1 cellular context compared by ENCODE assay signal in the genomic region with DNA sequence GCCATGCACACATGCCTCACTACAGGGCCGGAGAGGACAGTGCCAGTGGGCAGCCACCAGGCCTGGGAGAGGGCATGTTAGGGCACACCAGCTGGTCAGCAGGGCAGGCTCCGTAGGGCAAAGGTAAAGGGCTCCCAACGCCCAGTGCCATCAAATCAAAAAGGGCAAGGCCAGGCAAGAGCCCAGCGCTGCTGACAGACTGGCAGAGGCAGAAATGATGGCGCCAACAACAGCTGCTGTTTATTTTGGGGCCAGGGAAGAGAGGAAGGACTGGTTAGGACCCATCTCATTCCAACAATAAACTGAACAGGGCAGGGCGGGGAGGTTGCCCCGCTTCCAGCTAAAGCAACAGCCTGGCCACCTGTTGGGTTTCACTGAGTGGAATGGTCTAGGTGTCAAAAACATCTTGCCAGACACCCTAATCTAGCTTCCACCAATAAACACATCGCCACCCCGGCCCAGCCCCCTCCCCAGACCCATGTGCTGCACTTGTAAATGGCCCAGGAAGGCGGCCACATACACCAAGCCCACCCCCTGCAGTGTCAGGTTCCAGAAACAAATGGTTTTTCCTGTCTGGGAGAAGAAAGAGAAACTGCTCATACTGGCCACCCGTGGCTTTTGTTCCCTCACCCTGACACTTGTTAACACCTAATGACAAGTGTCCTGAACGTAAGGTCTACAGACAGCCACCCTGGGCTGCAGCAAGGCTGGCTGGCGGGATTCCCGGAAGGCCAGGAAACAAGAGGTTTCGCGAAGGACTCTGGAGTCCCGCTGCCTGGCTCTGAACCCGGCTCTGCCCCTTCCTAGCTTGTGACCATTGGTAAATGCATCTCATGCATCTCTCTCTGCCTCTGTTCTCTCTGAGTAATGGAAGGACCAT.
A peak's percentile ranks its signal among the peaks of the same experiment; 100 is the strongest.
TF ChIP-seq lines count a peak whose summit lies in the region.

No MANE protein-coding gene starts in this region.

TF ChIP-seq in HepG2, 621 proteins besides CTCF, POLR2A, EP300 and RAD21 (continued from another document):
- TF ChIP-seq, protein P1, sequence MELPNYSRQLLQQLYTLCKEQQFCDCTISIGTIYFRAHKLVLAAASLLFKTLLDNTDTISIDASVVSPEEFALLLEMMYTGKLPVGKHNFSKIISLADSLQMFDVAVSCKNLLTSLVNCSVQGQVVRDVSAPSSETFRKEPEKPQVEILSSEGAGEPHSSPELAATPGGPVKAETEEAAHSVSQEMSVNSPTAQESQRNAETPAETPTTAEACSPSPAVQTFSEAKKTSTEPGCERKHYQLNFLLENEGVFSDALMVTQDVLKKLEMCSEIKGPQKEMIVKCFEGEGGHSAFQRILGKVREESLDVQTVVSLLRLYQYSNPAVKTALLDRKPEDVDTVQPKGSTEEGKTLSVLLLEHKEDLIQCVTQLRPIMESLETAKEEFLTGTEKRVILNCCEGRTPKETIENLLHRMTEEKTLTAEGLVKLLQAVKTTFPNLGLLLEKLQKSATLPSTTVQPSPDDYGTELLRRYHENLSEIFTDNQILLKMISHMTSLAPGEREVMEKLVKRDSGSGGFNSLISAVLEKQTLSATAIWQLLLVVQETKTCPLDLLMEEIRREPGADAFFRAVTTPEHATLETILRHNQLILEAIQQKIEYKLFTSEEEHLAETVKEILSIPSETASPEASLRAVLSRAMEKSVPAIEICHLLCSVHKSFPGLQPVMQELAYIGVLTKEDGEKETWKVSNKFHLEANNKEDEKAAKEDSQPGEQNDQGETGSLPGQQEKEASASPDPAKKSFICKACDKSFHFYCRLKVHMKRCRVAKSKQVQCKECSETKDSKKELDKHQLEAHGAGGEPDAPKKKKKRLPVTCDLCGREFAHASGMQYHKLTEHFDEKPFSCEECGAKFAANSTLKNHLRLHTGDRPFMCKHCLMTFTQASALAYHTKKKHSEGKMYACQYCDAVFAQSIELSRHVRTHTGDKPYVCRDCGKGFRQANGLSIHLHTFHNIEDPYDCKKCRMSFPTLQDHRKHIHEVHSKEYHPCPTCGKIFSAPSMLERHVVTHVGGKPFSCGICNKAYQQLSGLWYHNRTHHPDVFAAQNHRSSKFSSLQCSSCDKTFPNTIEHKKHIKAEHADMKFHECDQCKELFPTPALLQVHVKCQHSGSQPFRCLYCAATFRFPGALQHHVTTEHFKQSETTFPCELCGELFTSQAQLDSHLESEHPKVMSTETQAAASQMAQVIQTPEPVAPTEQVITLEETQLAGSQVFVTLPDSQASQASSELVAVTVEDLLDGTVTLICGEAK (IDR thresholded peaks at IDR 0.05), result no peak
- TF ChIP-seq, protein P1 (CRISPR knock-in tag; IDR thresholded peaks at IDR 0.05), result no peak
- TF ChIP-seq AGO2 (optimal IDR thresholded peaks at IDR 0.05; ENCODE audit: low read depth, low read length), result peak; percentile 13
- TF ChIP-seq HOXA7 (CRISPR knock-in tag; IDR thresholded peaks at IDR 0.05), result no peak
- TF ChIP-seq ZNF780A (CRISPR knock-in tag; IDR thresholded peaks at IDR 0.05), result no peak
- TF ChIP-seq NFIC (IDR thresholded peaks at IDR 0.05; ENCODE audit: low read length), result no peak
- no peak for TF ChIP-seq GABPB1 (CRISPR knock-in tag; IDR thresholded peaks at IDR 0.05)
- TF ChIP-seq ETV5 (CRISPR knock-in tag; IDR thresholded peaks at IDR 0.05; ENCODE audit: borderline replicate concordance), result no peak
- no peak for TF ChIP-seq ZNF576 (CRISPR knock-in tag; IDR thresholded peaks at IDR 0.05)
- no peak for TF ChIP-seq NCOA1 (CRISPR knock-in tag; IDR thresholded peaks at IDR 0.05)
- TF ChIP-seq, protein P2, sequence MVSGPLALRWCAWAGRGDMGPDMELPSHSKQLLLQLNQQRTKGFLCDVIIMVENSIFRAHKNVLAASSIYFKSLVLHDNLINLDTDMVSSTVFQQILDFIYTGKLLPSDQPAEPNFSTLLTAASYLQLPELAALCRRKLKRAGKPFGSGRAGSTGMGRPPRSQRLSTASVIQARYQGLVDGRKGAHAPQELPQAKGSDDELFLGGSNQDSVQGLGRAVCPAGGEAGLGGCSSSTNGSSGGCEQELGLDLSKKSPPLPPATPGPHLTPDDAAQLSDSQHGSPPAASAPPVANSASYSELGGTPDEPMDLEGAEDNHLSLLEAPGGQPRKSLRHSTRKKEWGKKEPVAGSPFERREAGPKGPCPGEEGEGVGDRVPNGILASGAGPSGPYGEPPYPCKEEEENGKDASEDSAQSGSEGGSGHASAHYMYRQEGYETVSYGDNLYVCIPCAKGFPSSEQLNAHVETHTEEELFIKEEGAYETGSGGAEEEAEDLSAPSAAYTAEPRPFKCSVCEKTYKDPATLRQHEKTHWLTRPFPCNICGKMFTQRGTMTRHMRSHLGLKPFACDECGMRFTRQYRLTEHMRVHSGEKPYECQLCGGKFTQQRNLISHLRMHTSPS (CRISPR knock-in tag; IDR thresholded peaks at IDR 0.05; ENCODE audit: low read depth), result no peak
- no peak for TF ChIP-seq FOSL2 (CRISPR knock-in tag; IDR thresholded peaks at IDR 0.05)
- no peak for TF ChIP-seq NR2F2 (IDR thresholded peaks at IDR 0.05; ENCODE audit: borderline replicate concordance, low read depth)
- TF ChIP-seq ATF2 (CRISPR knock-in tag; IDR thresholded peaks at IDR 0.05), result no peak
